In the genomic region with DNA sequence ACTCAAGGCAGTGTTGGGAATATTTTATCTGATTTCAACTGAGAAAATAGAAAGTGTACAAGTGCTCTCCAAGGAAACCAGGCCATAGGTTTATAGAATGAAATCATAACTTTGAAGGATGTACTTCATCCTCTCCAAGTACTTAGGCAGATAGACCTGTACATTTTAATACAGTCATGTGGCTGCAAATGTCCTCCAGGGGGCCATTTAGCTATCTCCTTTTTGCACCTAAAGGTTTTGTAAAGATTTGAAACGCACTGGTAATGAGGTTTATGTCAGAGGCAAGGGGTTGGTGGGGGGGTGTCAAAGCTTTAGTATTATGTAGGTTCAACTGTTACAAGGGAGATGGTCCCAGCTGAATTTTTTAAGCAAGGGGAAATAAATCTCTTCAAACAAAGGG, we compare ENCODE assay signal across 25 cellular contexts.
DNase-seq lines count a peak whose midpoint lies in the region; ATAC-seq, FAIRE-seq and TF ChIP-seq lines count a peak whose summit lies in the region.
"Had no signal": no experiment of that assay in that cellular context is flagged by ENCODE, and none has a peak within 500 bp of the region (broad histone marks: within the 10 kb centered on the region; RNA-seq: fewer than 3 reads in every experiment).

No MANE protein-coding gene starts in this region.

- H3K36me3 ChIP-seq in A673 (ENCODE audit: insufficient read depth, low read length, poor library complexity, severe bottlenecking) = no peaks in the 10 kb centered on the region
- H3K36me3 ChIP-seq: esophagus muscularis mucosa, left ventricle myocardium inferior, neutrophil, thyroid gland had no signal

- BruUV-seq in A673 (replicated peaks; lab: Mats Ljungman, UMichigan) = no TSS peak

- no peaks in the 10 kb centered on the region for H3K9me3 ChIP-seq in A673 (ENCODE audit: low read depth, low read length, poor library complexity, severe bottlenecking)
- H3K9me3 ChIP-seq: esophagus muscularis mucosa, left ventricle myocardium inferior, neutrophil, thyroid gland had no signal

- no peak overlapping the region for H3K27ac ChIP-seq in A673 (ENCODE audit: low read depth, low read length, poor library complexity, severe bottlenecking)
- H3K27ac ChIP-seq: esophagus muscularis mucosa, left ventricle myocardium inferior, neutrophil, RWPE1, thyroid gland had no signal

- TF ChIP-seq CTCF in A673 (conservative IDR thresholded peaks at IDR 0.05; ENCODE audit: low read depth, low read length) (0 out of 2 replicates have a peak, but pooled peaks have one; percentile 37), fibroblast of villous mesenchyme (IDR thresholded peaks at IDR 0.05; ENCODE audit: insufficient read depth, low read depth, low read length) (peak; percentile 5)

- CTCF ChIA-PET in A673 (lab: Charles Lee) = interaction anchor here (1.1 kb wide), 1 partner anchor 15 kb away, joined by 3 read pairs; no protein-coding TSS in a partner anchor

- no peaks in the 10 kb centered on the region for H3K27me3 ChIP-seq in A673 (replicated peaks; ENCODE audit: insufficient read depth, low read depth, low read length, poor library complexity)
- H3K27me3 ChIP-seq: esophagus muscularis mucosa, neutrophil, thyroid gland had no signal

- POLR2A ChIA-PET in A673 (lab: Charles Lee; ENCODE audit: low non-redundant PET) = no interaction called here

- FAIRE-seq in GM19239 (lab: Jason Lieb, UNC) = no peak

- intact Hi-C loops in A673 (cut with micrococcal nuclease; ENCODE audit: unreplicated experiment) = no loop called here

- no peaks in the 10 kb centered on the region for H3K4me1 ChIP-seq in A673 (ENCODE audit: insufficient read depth, low read length, poor library complexity, severe bottlenecking)
- H3K4me1 ChIP-seq: esophagus muscularis mucosa, left ventricle myocardium inferior, thyroid gland had no signal

- H3K4me3 ChIP-seq in A673 (ENCODE audit: low read depth, low read length, poor library complexity, severe bottlenecking) (no peak overlapping the region), fibroblast of villous mesenchyme (ENCODE audit: low read depth, low read length) (no peak overlapping the region)
- H3K4me3 ChIP-seq: esophagus muscularis mucosa, left ventricle myocardium inferior, thyroid gland had no signal

- ATAC-seq in GM18858 (IDR thresholded peaks at IDR 0.05; ENCODE audit: unreplicated experiment) (no peak), GM18868 (IDR thresholded peaks at IDR 0.05; ENCODE audit: unreplicated experiment) (no peak)
- ATAC-seq: CD8-positive, alpha-beta T cell; stimulated activated naive CD8-positive, alpha-beta T cell treated with anti-CD3 and anti-CD28 coated beads, Interleukin-15, Interleukin-2, amounts not matched to agents 100 U/mL and 50 U/mL, for 24 hours had no signal

- DNase-seq in A673 (ENCODE audit: low spot score) (peak; percentile 11), ELR (ENCODE audit: low read depth) (peak; percentile 10), NCI-H187 (lab: John Stamatoyannopoulos, UW) (peak; percentile 30 to 61), fibroblast of villous mesenchyme (ENCODE audit: low read depth) (no peak), cerebellar cortex (ENCODE audit: low spot score) (no peak), GM19239 (ENCODE audit: insufficient read length, low spot score) (no peak)
- DNase-seq: activated naive CD4-positive, alpha-beta T cell treated with anti-CD3 and anti-CD28 coated beads, Interleukin-2, amount 50 U/mL, for 16 hours; activated T-cell treated with anti-CD3 and anti-CD28 coated beads, Interleukin-2, amount 50 U/mL, for 24 hours; aorta; CD8-positive, alpha-beta T cell; cerebellar nuclear complex; IMR-90; left ventricle myocardium inferior; MM.1S; NCI-H2029; NCI-H446 treated with DMSO at 0.1 percent for 48 hours; stimulated activated CD4-positive, alpha-beta T cell treated with anti-CD3 and anti-CD28 coated beads, Interleukin-4, amount 100 ng/mL, for 1 hour; stimulated activated naive CD8-positive, alpha-beta T cell treated with anti-CD3 and anti-CD28 coated beads, Interleukin-15, Interleukin-2, amounts not matched to agents 100 U/mL and 50 U/mL, for 24 hours; T-helper 9 cell; thyroid gland had no signal

Comparison
In these comparisons a context has a peak if more than half of its experiments do, and no peak if none do; other contexts are left out.
1. DNase-seq: peak in A673 (single experiment), ELR (single experiment) and NCI-H187 (2 of 2); none in fibroblast of villous mesenchyme (single experiment), cerebellar cortex (single experiment) and GM19239 (single experiment).